ENCODE assay signal across 8 cellular contexts in genomic region chr1:145287556-145287953, GRCh38. TPM values are rescaled to one million over a fixed set of nuclear protein-coding genes. Genes with fewer than 3 reads are reported as not detected.
DNase-seq lines count a peak whose midpoint lies in the region; ATAC-seq and TF ChIP-seq lines count a peak whose summit lies in the region.
"Not testable (repeated sequence)": the region's sequence is repeated elsewhere in the genome, so short reads cannot be mapped to it uniquely, and the experiment has no call there.

No MANE protein-coding gene starts in this region.

- peak overlapping the region; percentile 82 for H3K4me3 Mint-ChIP-seq in activated CD4-positive, alpha-beta memory T cell treated with anti-CD3 and anti-CD28 coated beads, Interleukin-2, amount 10 ng/mL, durations not matched to agents 7 days and 5 days

- peak overlapping the region; percentile 40 for H3K4me3 ChIP-seq in GM12864 (ENCODE audit: low read depth, low read length)
- not testable (repeated sequence) for H3K4me3 ChIP-seq in body of pancreas; mucosa of descending colon; aorta (ENCODE audit: low read length in 2 of 2)

- POLR2A ChIA-PET in activated CD4-positive, alpha-beta memory T cell treated with anti-CD3 and anti-CD28 coated beads, Interleukin-2, amount 10 ng/mL, durations not matched to agents 7 days and 5 days (lab: Charles Lee), result not testable (repeated sequence)

- TF ChIP-seq CTCF in GM12864 (IDR thresholded peaks at IDR 0.05; ENCODE audit: low read depth, low read length, missing control alignments); mucosa of descending colon (IDR thresholded peaks at IDR 0.05): not testable (repeated sequence)
- peak in 4 of 7 experiments; percentile 28 to 45 (median 36) for TF ChIP-seq CTCF in body of pancreas (IDR thresholded peaks at IDR 0.05)

- not testable (repeated sequence) for H3K4me1 Mint-ChIP-seq in activated CD4-positive, alpha-beta memory T cell treated with anti-CD3 and anti-CD28 coated beads, Interleukin-2, amount 10 ng/mL, durations not matched to agents 7 days and 5 days

- ATAC-seq in body of pancreas; mucosa of descending colon; aorta (ENCODE audit: low FRiP score): not testable (repeated sequence)

- peak overlapping the region; percentile 76 for H3K27ac Mint-ChIP-seq in activated CD4-positive, alpha-beta memory T cell treated with anti-CD3 and anti-CD28 coated beads, Interleukin-2, amount 10 ng/mL, durations not matched to agents 7 days and 5 days

- H3K9me3 Mint-ChIP-seq in activated CD4-positive, alpha-beta memory T cell treated with anti-CD3 and anti-CD28 coated beads, Interleukin-2, amount 10 ng/mL, durations not matched to agents 7 days and 5 days, result not testable (repeated sequence)

- CTCF ChIA-PET in activated CD4-positive, alpha-beta memory T cell treated with anti-CD3 and anti-CD28 coated beads, Interleukin-2, amount 10 ng/mL, durations not matched to agents 7 days and 5 days (lab: Charles Lee), result not testable (repeated sequence)

- not testable (repeated sequence) for TF ChIP-seq POLR2A in body of pancreas (IDR thresholded peaks at IDR 0.05)

- not testable (repeated sequence) for H3K36me3 Mint-ChIP-seq in activated CD4-positive, alpha-beta memory T cell treated with anti-CD3 and anti-CD28 coated beads, Interleukin-2, amount 10 ng/mL, durations not matched to agents 7 days and 5 days (ENCODE audit: low read depth)

- WGBS in body of pancreas, 2 donors, result 0% methylated on average over 18 of the region's 24 CpGs; no CpG with 5 or more reads in 1 of the 2 donors
- whole genome bisulfite sequencing in aorta, 2 donors, result 1 to 2% methylated on average over 21 to 22 of the region's 24 CpGs

- H3K36me3 ChIP-seq in body of pancreas (replicated peaks in 1 of 2; ENCODE audit: insufficient read depth in 1 of 2, low read depth in 2 of 2); mucosa of descending colon (ENCODE audit: low read depth); aorta (ENCODE audit: control insufficient read depth in 1 of 2, insufficient read depth in 2 of 2, low read length in 1 of 2): not testable (repeated sequence)

- not testable (repeated sequence) for H3K27me3 Mint-ChIP-seq in activated CD4-positive, alpha-beta memory T cell treated with anti-CD3 and anti-CD28 coated beads, Interleukin-2, amount 10 ng/mL, durations not matched to agents 7 days and 5 days

- H3K27ac ChIP-seq in body of pancreas; aorta (ENCODE audit: low read depth in 1 of 2, low read length in 2 of 2): not testable (repeated sequence)

- intact Hi-C loops in body of pancreas (cut with DNase I); mucosa of descending colon (cut with DNase I, micrococcal nuclease); aorta (cut with DNase I): not testable (repeated sequence)

- not testable (repeated sequence) for H3K9me3 ChIP-seq in body of pancreas; mucosa of descending colon; aorta (ENCODE audit: control insufficient read depth, low read length)

- peak; percentile 13 for DNase-seq in GM12864 (ENCODE audit: low read depth)
- DNase-seq in NCI-H748 treated with DMSO at 0.1 percent for 48 hours (lab: John Stamatoyannopoulos, UW), result peak; percentile 72
- DNase-seq in activated CD4-positive, alpha-beta memory T cell treated with anti-CD3 and anti-CD28 coated beads, Interleukin-2, amount 10 ng/mL, durations not matched to agents 7 days and 5 days, result peak; percentile 70
- DNase-seq in body of pancreas, result peak; percentile 48 to 73 (median 56)
- DNase-seq in glomerular visceral epithelial cell (ENCODE audit: extremely low spot score), result peak; percentile 78
- peak; percentile 71 to 77 (median 75) for DNase-seq in mucosa of descending colon
- DNase-seq in stimulated activated CD4-positive, alpha-beta T cell treated with anti-CD3 and anti-CD28 coated beads, Interleukin-1b, Interleukin-23, amount 100 ng/mL, for 1 hour (ENCODE audit: low read depth in 2 of 2), result peak; percentile 38 to 67
- DNase-seq in aorta, result peak; percentile 57 to 78

- H3K27me3 ChIP-seq in body of pancreas; aorta (ENCODE audit: control insufficient read depth in 1 of 2, insufficient read depth in 2 of 2, low read length in 1 of 2): not testable (repeated sequence)

- H3K4me1 ChIP-seq in body of pancreas; mucosa of descending colon (ENCODE audit: low read depth); aorta (ENCODE audit: control insufficient read depth in 1 of 2, insufficient read depth in 2 of 2, low read length in 2 of 2): not testable (repeated sequence)

RNA-seq across cellular contexts. Expression of gene PPIAL4D, which starts 45.6 kb away (rescaled TPM):
- not detected for total RNA-seq in activated CD4-positive, alpha-beta memory T cell treated with anti-CD3 and anti-CD28 coated beads, Interleukin-2, amount 10 ng/mL, durations not matched to agents 7 days and 5 days
- not detected for total RNA-seq in body of pancreas
- total RNA-seq in mucosa of descending colon, result not detected
- not detected for total RNA-seq in aorta
- polyA plus RNA-seq in aorta, result not detected

Comparison
In these comparisons a context has a peak if more than half of its experiments do, and no peak if none do; other contexts are left out.
1. DNase-seq: peak in every context shown above with its lines; median percentile 78 in glomerular visceral epithelial cell; 75 in mucosa of descending colon; 72 in NCI-H748 treated with DMSO at 0.1 percent for 48 hours; 70 in activated CD4-positive, alpha-beta memory T cell treated with anti-CD3 and anti-CD28 coated beads, Interleukin-2, amount 10 ng/mL, durations not matched to agents 7 days and 5 days; 68 in aorta; 56 in body of pancreas; 52 in stimulated activated CD4-positive, alpha-beta T cell treated with anti-CD3 and anti-CD28 coated beads, Interleukin-1b, Interleukin-23, amount 100 ng/mL, for 1 hour; 13 in GM12864.